Comparison of ENCODE assay signal across 24 cellular contexts in the genomic region with DNA sequence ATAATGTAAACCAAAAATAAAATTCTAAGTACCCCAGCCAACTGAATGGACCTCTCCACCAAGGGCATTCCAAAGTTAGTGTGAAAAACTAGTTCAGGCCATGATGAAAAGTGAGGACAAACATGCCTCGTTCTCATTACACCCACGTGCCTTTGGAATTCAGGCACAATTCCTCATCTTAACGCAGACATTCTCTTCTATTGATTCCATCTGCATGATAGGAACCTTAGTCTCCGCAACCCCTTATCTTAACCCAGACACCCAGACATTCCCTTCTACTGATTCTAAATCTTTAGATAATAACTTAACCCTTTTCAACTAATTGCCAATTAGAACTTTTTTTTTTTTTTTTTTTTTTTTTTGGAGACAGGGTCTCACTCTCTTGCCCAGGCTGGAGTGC.
"Had no signal": no experiment of that assay in that cellular context is flagged by ENCODE, and none has a peak within 500 bp of the region (broad histone marks: within the 10 kb centered on the region; RNA-seq: fewer than 3 reads in every experiment).

No MANE protein-coding gene starts in this region.

- H3K9me3 ChIP-seq: body of pancreas, gastroesophageal sphincter, right atrium auricular region, testis had no signal

- H3K36me3 ChIP-seq: gastroesophageal sphincter, neural progenitor cell, right atrium auricular region had no signal

- H3K4me1 ChIP-seq: body of pancreas, neural progenitor cell had no signal

- H3K27me3 ChIP-seq: body of pancreas, gastroesophageal sphincter, right atrium auricular region, testis had no signal

- H3K4me3 ChIP-seq: body of pancreas, gastroesophageal sphincter, neural progenitor cell, right atrium auricular region, testis had no signal

- H3K4me2 ChIP-seq: neural progenitor cell had no signal

- ATAC-seq: activated CD8-positive, alpha-beta T cell treated with anti-CD3 and anti-CD28 coated beads for 36 hours; activated naive CD4-positive, alpha-beta T cell treated with anti-CD3 and anti-CD28 coated beads, Interleukin-2, amount 50 U/mL, for 72 hours; body of pancreas; gastroesophageal sphincter; left colon; natural killer cell had no signal

- H2AFZ ChIP-seq: neural progenitor cell had no signal

- DNase-seq: activated B cell treated with CpG ODN at 0.5 μM for 24 hours; activated CD4-positive, alpha-beta T cell treated with anti-CD3 and anti-CD28 coated beads, Interleukin-2, amount 50 U/mL, for 1 hour; activated CD8-positive, alpha-beta T cell treated with anti-CD3 and anti-CD28 coated beads for 36 hours; activated naive CD4-positive, alpha-beta T cell; activated T-cell treated with anti-CD3 and anti-CD28 coated beads for 4 hours; activated T-cell treated with anti-CD3 and anti-CD28 coated beads, Interleukin-2, amount 50 U/mL, for 72 hours; anterior cingulate cortex; body of pancreas; effector CD8-positive, alpha-beta T cell; hippocampal formation; immature natural killer cell; kidney; left colon; mammary epithelial cell; midbrain; natural killer cell; occipital lobe; stimulated activated naive CD4-positive, alpha-beta T cell treated with Interleukin-2 at 50 U/mL for 16 hours; T-helper 1 cell had no signal

- H3K27ac ChIP-seq: body of pancreas, gastroesophageal sphincter, neural progenitor cell, right atrium auricular region had no signal

- H3K9ac ChIP-seq: neural progenitor cell had no signal
